Comparison of ENCODE assay signal across 2 cellular contexts in the genomic region with DNA sequence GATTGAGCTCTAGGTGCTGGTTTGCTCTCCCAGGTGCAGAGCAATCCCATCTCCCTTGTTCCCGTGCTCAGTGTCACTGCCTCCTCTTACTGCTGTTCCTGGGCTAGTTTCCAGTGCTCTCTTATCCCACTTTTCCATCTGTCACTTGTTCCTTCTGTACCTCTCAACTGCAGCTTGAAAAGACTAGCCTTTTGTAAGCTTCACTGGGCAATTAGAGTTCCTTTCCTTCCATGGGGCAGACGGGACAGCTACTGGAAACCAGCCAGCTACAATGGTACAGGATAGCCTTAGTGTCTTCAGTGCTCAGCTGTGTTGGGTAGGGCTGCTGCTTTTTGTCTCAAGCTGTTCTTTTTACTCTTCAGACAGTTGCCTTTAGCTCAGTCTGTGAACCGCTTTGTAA.
TF ChIP-seq lines count a peak whose summit lies in the region.

No MANE protein-coding gene starts in this region.

TF ChIP-seq in HepG2, 621 proteins besides CTCF, POLR2A, EP300 and RAD21:
- TF ChIP-seq ZNF558 (CRISPR knock-in tag; IDR thresholded peaks at IDR 0.05; ENCODE audit: borderline replicate concordance) (no peak), ARNT2 (CRISPR knock-in tag; IDR thresholded peaks at IDR 0.05; ENCODE audit: low read depth) (no peak), SATB2 (CRISPR knock-in tag; IDR thresholded peaks at IDR 0.05) (no peak), STAT5B (CRISPR knock-in tag; IDR thresholded peaks at IDR 0.05) (no peak)

TF ChIP-seq in GM12891, 5 proteins besides CTCF, POLR2A, EP300 and RAD21:
- TF ChIP-seq PAX5 (IDR thresholded peaks at IDR 0.05; ENCODE audit: insufficient read depth, low read length, severe bottlenecking) (no peak), TAF1 (IDR thresholded peaks at IDR 0.05; ENCODE audit: low read depth, low read length) (no peak), SPI1 (IDR thresholded peaks at IDR 0.05; ENCODE audit: low read depth, low read length) (no peak)
